Comparison of ENCODE assay signal across 8 cellular contexts in genomic region chr6:132648356-132648755, GRCh38.
DNase-seq lines count a peak whose midpoint lies in the region; ATAC-seq lines count a peak whose summit lies in the region.

No MANE protein-coding gene starts in this region.

- no peaks in the 10 kb centered on the region for H3K27me3 ChIP-seq in adipocyte (replicated peaks; ENCODE audit: control insufficient read depth, insufficient read depth, low read length)

- no peak overlapping the region for H3K9ac ChIP-seq in adipocyte (ENCODE audit: low read length)

- no peak overlapping the region for H3K4me3 ChIP-seq in adipocyte (ENCODE audit: low read length)

- no peaks in the 10 kb centered on the region for H3K36me3 ChIP-seq in adipocyte (ENCODE audit: control insufficient read depth, insufficient read depth, low read length, severe bottlenecking)

- peaks cover 6% of the 10 kb centered on the region for H3K4me1 ChIP-seq in adipocyte (ENCODE audit: control insufficient read depth, insufficient read depth, low read length)

- no peaks in the 10 kb centered on the region for H3K9me3 ChIP-seq in adipocyte (ENCODE audit: control insufficient read depth, low read length)

- ATAC-seq in GM19438 (IDR thresholded peaks at IDR 0.05; ENCODE audit: low read depth, unreplicated experiment) (peak; percentile 86), HG03354 (IDR thresholded peaks at IDR 0.05; ENCODE audit: poor library complexity, severe bottlenecking, unreplicated experiment) (peak; percentile 92)

- peak; percentile 5 to 17 for DNase-seq in AML-193 (lab: John Stamatoyannopoulos, UW)
- DNase-seq in adipocyte (ENCODE audit: low read depth): peak; percentile 19
- DNase-seq in kidney glomerular epithelial cell (lab: John Stamatoyannopoulos, UW): no peak
- DNase-seq in NCI-H82 treated with DMSO at 0.1 percent for 48 hours (lab: John Stamatoyannopoulos, UW; ENCODE audit: unreplicated experiment): no peak
- no peak for DNase-seq in NCI-H2081 (lab: John Stamatoyannopoulos, UW)
- no peak for DNase-seq in activated CD4-positive, CD25-positive, alpha-beta regulatory T cell treated with anti-CD3 and anti-CD28 coated beads, Interleukin-2, amount 50 U/mL, for 72 hours

Comparison
In these comparisons a context has a peak if more than half of its experiments do, and no peak if none do; other contexts are left out.
1. DNase-seq: peak in AML-193 (2 of 2) and adipocyte (single experiment); none in kidney glomerular epithelial cell (single experiment), NCI-H82 treated with DMSO at 0.1 percent for 48 hours (single experiment), NCI-H2081 (0 of 2) and activated CD4-positive, CD25-positive, alpha-beta regulatory T cell treated with anti-CD3 and anti-CD28 coated beads, Interleukin-2, amount 50 U/mL, for 72 hours (single experiment).